In genomic region chr19:49441210-49441959, GRCh38 we compare ENCODE assay signal across 9 cellular contexts. TPM values are rescaled to one million over a fixed set of nuclear protein-coding genes. Genes with fewer than 3 reads are reported as not detected.
A peak's percentile ranks its signal among the peaks of the same experiment; 100 is the strongest.
DNase-seq lines count a peak whose midpoint lies in the region; ATAC-seq, FAIRE-seq and TF ChIP-seq lines count a peak whose summit lies in the region.
"Had no signal": no experiment of that assay in that cellular context is flagged by ENCODE, and none has a peak within 500 bp of the region (broad histone marks: within the 10 kb centered on the region; RNA-seq: fewer than 3 reads in every experiment).

Gene SLC17A7 (minus strand): TSS chr19:49441527. CDS start chr19:49441379, 148 bp downstream.

- no peak for DNase-seq in HepG2 (ENCODE audit: low spot score)
- DNase-seq in right lobe of liver = no peak
- DNase-seq in SW480 (ENCODE audit: low spot score) = peak; percentile 72
- peak in 2 of 10 donors; percentile 73 to 75 for DNase-seq in dorsolateral prefrontal cortex
- no peak for DNase-seq in HCEC 1CT
- no peak for DNase-seq in HK-2 (ENCODE audit: unreplicated experiment)

- POLR2A ChIA-PET in HepG2 (lab: Yijun Ruan, JAX) = interaction anchor here (1.0 to 2.1 kb wide), 4 partner anchors 10 to 80 kb away, joined by 3 to 21 read pairs (median 14); partner anchors contain the start of genes ALDH16A1 and PIH1D1

- H3K79me2 ChIP-seq in HepG2 (ENCODE audit: insufficient read depth, low read length) = no peaks in the 10 kb centered on the region

- H3K36me3 Mint-ChIP-seq in nephron (ENCODE audit: low read depth) = peaks cover under 1% of the 10 kb centered on the region

- H3K27me3 ChIP-seq in HepG2 (ENCODE audit: control insufficient read depth in 1 of 2, insufficient read depth in 2 of 2, low read length in 2 of 2) (peaks cover 8 to 56% of the 10 kb centered on the region in 2 experiments), right lobe of liver (no peaks in the 10 kb centered on the region), dorsolateral prefrontal cortex (peaks cover 0 to 63% (median 36%) of the 10 kb centered on the region in 45 donors)

- H3K4me3 ChIP-seq in HepG2 (replicated peaks in 1 of 3; ENCODE audit: insufficient read depth in 1 of 3, low read depth in 2 of 3, low read length in 3 of 3) (peak within 1 kb of the TSS; percentile 26 to 76 (median 70); a peak in 4 of 6 replicates), right lobe of liver (no peak within 1 kb of the TSS), dorsolateral prefrontal cortex (peak within 1 kb of the TSS; percentile 3 to 83 (median 61))

- H3K9me3 ChIP-seq in HepG2 (ENCODE audit: low read length) (no peaks in the 10 kb centered on the region), right lobe of liver (no peaks in the 10 kb centered on the region)

- peak within 1 kb of the TSS; percentile 79 to 83 (median 82) for H3K4me3 Mint-ChIP-seq in nephron

- no peak for TF ChIP-seq RAD21 in HepG2 (CRISPR knock-in tag; IDR thresholded peaks at IDR 0.05)

- H3K36me3 ChIP-seq in HepG2 (replicated peaks in 1 of 2; ENCODE audit: control insufficient read depth in 1 of 2, insufficient read depth in 2 of 2, low read length in 2 of 2) = peaks cover 0 to under 1% of the 10 kb centered on the region in 2 experiments; a peak in 1 of 5 replicates
- H3K36me3 ChIP-seq in right lobe of liver = no peaks in the 10 kb centered on the region

- CTCF ChIA-PET in HepG2 (lab: Yijun Ruan, JAX; ENCODE audit: low intra/inter-chr PET ratio, low total read pairs) = no interaction called here

- H4K20me1 ChIP-seq in HepG2 (ENCODE audit: insufficient read depth, low read length) = peaks cover 5% of the 10 kb centered on the region; the same call in 1 of the 2 replicates

- TF ChIP-seq POLR2A in HepG2 (IDR thresholded peaks at IDR 0.05; ENCODE audit: insufficient read depth in 1 of 2, low read depth in 2 of 2, low read length in 2 of 2) (no peak), right lobe of liver (IDR thresholded peaks at IDR 0.05) (no peak)

- no TSS peak for BruUV-seq in HepG2 (replicated peaks; lab: Mats Ljungman, UMichigan)

- H3K27me3 Mint-ChIP-seq in nephron (ENCODE audit: low read depth) = peaks cover 77% of the 10 kb centered on the region

- WGBS in HepG2 (ENCODE audit: low lambda C conversion rate) = 10% methylated on average over 20 of the region's 56 CpGs
- 12% methylated on average over 9 of the region's 56 CpGs for WGBS in right lobe of liver (ENCODE audit: insufficient coverage, low coverage, low lambda C conversion rate, missing lambda C conversion rate)

- H3K4me1 Mint-ChIP-seq in nephron = peaks cover 27% of the 10 kb centered on the region

- no peak within 1 kb of the TSS for H3K27ac ChIP-seq in HepG2 (ENCODE audit: extremely low read length, insufficient read depth, low read length)
- no peak within 1 kb of the TSS for H3K27ac ChIP-seq in right lobe of liver
- peak within 1 kb of the TSS in 47 of 59 donors; percentile 5 to 86 (median 66) for H3K27ac ChIP-seq in dorsolateral prefrontal cortex

- no peak for ATAC-seq in HepG2
- no peak for ATAC-seq in right lobe of liver
- ATAC-seq in GM18858 (IDR thresholded peaks at IDR 0.05; ENCODE audit: unreplicated experiment) = no peak

- H3K9ac ChIP-seq in HepG2 (ENCODE audit: insufficient read depth, low read depth, low read length) = no peak within 1 kb of the TSS

- intact Hi-C loops in HepG2 (cut with micrococcal nuclease; ENCODE audit: unreplicated experiment) (no loop called here), right lobe of liver (cut with DNase I) (no loop called here), dorsolateral prefrontal cortex (cut with DNase I) (loop anchor here (10.0 kb wide), 3 partner anchors 217 to 447 kb away; partner anchors contain the start of genes GYS1 (in 1 of the 2), RUVBL2 (in 1 of the 2) and SNRNP70 (in 1 of the 2))

- no peak for FAIRE-seq in HepG2 (lab: Jason Lieb, UNC)

- no peak for TF ChIP-seq EP300 in HepG2 (IDR thresholded peaks at IDR 0.05; ENCODE audit: low read depth in 2 of 2, low read length in 2 of 2)
- TF ChIP-seq EP300 in HepG2 (CRISPR knock-in tag; IDR thresholded peaks at IDR 0.05; ENCODE audit: borderline replicate concordance) = no peak

- no peak within 1 kb of the TSS for H2AFZ ChIP-seq in HepG2 (ENCODE audit: low read length)

- H3K9me3 Mint-ChIP-seq in nephron = no peaks in the 10 kb centered on the region

- H3K4me1 ChIP-seq in HepG2 (ENCODE audit: insufficient read depth, low read length) (peaks cover 18% of the 10 kb centered on the region), right lobe of liver (no peaks in the 10 kb centered on the region)

- H3K4me2 ChIP-seq in HepG2 (ENCODE audit: low read depth, low read length) = peak within 1 kb of the TSS; percentile 75

- TF ChIP-seq CTCF in HepG2 (CRISPR knock-in tag; IDR thresholded peaks at IDR 0.05) (no peak), right lobe of liver (IDR thresholded peaks at IDR 0.05) (no peak), dorsolateral prefrontal cortex (IDR thresholded peaks at IDR 0.05 in 54 of 56, conservative IDR thresholded peaks at IDR 0.05 in 2 of 56; ENCODE audit: low read depth in 1 of 56, partially characterized antibody in 56 of 56) (no peak), nephron (IDR thresholded peaks at IDR 0.05; ENCODE audit: unreplicated experiment in 3 of 3) (no peak)

- peak within 1 kb of the TSS; percentile 44 to 88 (median 73) for H3K27ac Mint-ChIP-seq in nephron

- in situ Hi-C loops in HepG2 (cut with HindIII; ENCODE audit: extremely low pct_ligation_motif_present, low pct_unique_long_range_greater_than_20kb) = no loop called here

TF ChIP-seq in HepG2, 621 proteins besides CTCF, POLR2A, EP300 and RAD21:
- TF ChIP-seq, protein P1, sequence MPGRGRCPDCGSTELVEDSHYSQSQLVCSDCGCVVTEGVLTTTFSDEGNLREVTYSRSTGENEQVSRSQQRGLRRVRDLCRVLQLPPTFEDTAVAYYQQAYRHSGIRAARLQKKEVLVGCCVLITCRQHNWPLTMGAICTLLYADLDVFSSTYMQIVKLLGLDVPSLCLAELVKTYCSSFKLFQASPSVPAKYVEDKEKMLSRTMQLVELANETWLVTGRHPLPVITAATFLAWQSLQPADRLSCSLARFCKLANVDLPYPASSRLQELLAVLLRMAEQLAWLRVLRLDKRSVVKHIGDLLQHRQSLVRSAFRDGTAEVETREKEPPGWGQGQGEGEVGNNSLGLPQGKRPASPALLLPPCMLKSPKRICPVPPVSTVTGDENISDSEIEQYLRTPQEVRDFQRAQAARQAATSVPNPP (CRISPR knock-in tag; IDR thresholded peaks at IDR 0.05) = no peak
- no peak for TF ChIP-seq ZNF616 (CRISPR knock-in tag; IDR thresholded peaks at IDR 0.05; ENCODE audit: low read depth)
- TF ChIP-seq ZFP90 (CRISPR knock-in tag; IDR thresholded peaks at IDR 0.05; ENCODE audit: borderline replicate concordance) = no peak
- no peak for TF ChIP-seq PAX8 (CRISPR knock-in tag; IDR thresholded peaks at IDR 0.05; ENCODE audit: borderline replicate concordance)
- TF ChIP-seq ZNF564 (CRISPR knock-in tag; IDR thresholded peaks at IDR 0.05) = peak; percentile 97

RNA-seq across cellular contexts. Expression of gene SLC17A7, which starts in this region (rescaled TPM):
- total RNA-seq in HepG2 (2016; rRNA removed; fragmentation: Illumina TruSeq; extraction: Trizol) = not detected in 2 replicates
- total RNA-seq in HepG2 (2016; cell fraction: cytosol; rRNA removed; fragmentation: Illumina TruSeq; extraction: Trizol; ENCODE audit: low read depth) = not detected in 2 replicates
- total RNA-seq in HepG2 (2016; cell fraction: insoluble cytoplasmic fraction; rRNA removed; fragmentation: Illumina TruSeq; extraction: Trizol) = 0.06 TPM in 1 of 2 replicates, not detected in the other
- total RNA-seq in HepG2 (2016; cell fraction: membrane; rRNA removed; fragmentation: Illumina TruSeq; extraction: Trizol) = 0.06 TPM in 1 of 2 replicates, not detected in the other
- total RNA-seq in HepG2 (2016; cell fraction: nucleus; rRNA removed; fragmentation: Illumina TruSeq; extraction: Trizol) = not detected in 2 replicates
- 0.32 and 0.37 TPM in 2 replicates for polyA plus RNA-seq in HepG2 (2011; rRNA removed)
- 0.15 and 0.22 TPM in 2 replicates for polyA plus RNA-seq in HepG2 (2011; cell fraction: cytosol; rRNA removed)
- 1.9 and 2.4 TPM in 2 replicates for polyA plus RNA-seq in HepG2 (2011; cell fraction: nucleus; rRNA removed)
- polyA plus RNA-seq in HepG2 (2012) = 0.17 and 0.37 TPM in 2 replicates
- 0.03 and 0.05 TPM in 2 replicates for polyA plus RNA-seq in HepG2 (2016; cell fraction: cytosol; fragmentation: Illumina TruSeq; extraction: Trizol; ENCODE audit: low read depth)
- 0.09 and 0.10 TPM in 2 replicates for polyA plus RNA-seq in HepG2 (2016; cell fraction: insoluble cytoplasmic fraction; fragmentation: Illumina TruSeq; extraction: Trizol; ENCODE audit: low read depth)
- polyA plus RNA-seq in HepG2 (2016; cell fraction: membrane; fragmentation: Illumina TruSeq; extraction: Trizol; ENCODE audit: low read depth) = not detected in 2 replicates
- polyA plus RNA-seq in HepG2 (2016; cell fraction: nucleus; fragmentation: Illumina TruSeq; extraction: Trizol; ENCODE audit: insufficient read depth, low read depth) = 0.40 and 0.49 TPM in 2 replicates
- polyA minus RNA-seq in HepG2 (2011; rRNA and poly(A)+ RNA removed; ENCODE audit: low replicate concordance) = 0.19 and 0.34 TPM in 2 replicates
- polyA minus RNA-seq in HepG2 (2011; cell fraction: cytosol; rRNA and poly(A)+ RNA removed) = 0.40 TPM in 1 of 2 replicates, not detected in the other
- 0.77 and 1.6 TPM in 2 replicates for polyA minus RNA-seq in HepG2 (2011; cell fraction: nucleus; rRNA and poly(A)+ RNA removed)
- under 1 TPM in 1 of 6 experiments, not detected in 5; 0.13 TPM for total RNA-seq in right lobe of liver
- 100 to 1,000 TPM; 143 to 695 (median 467) TPM for total RNA-seq in dorsolateral prefrontal cortex
- total RNA-seq: pulmonary artery endothelial cell had no signal

Comparison
In these comparisons a context has a peak if more than half of its experiments do, and no peak if none do; other contexts are left out.
1. RNA of gene SLC17A7 (total RNA-seq): 143 to 695 TPM in dorsolateral prefrontal cortex; 0.13 TPM in right lobe of liver and 0.06 TPM in HepG2; every median in the first group is over 100 times any median in the second.
2. H3K4me3 ChIP-seq: peak in HepG2 (3 of 3) and dorsolateral prefrontal cortex (59 of 59); none in right lobe of liver (0 of 3).
3. H3K27ac ChIP-seq: peak in dorsolateral prefrontal cortex (47 of 59); none in HepG2 (single experiment) and right lobe of liver (0 of 3).
4. intact Hi-C loops: an anchor here in dorsolateral prefrontal cortex (10.0 kb wide); none called in HepG2 and right lobe of liver.